In genomic region chr1:161201828-161202712, GRCh38 we compare ENCODE assay signal across 8 cellular contexts. TPM values are rescaled to one million over a fixed set of nuclear protein-coding genes. Genes with fewer than 3 reads are reported as not detected.
DNase-seq lines count a peak whose midpoint lies in the region; ATAC-seq, FAIRE-seq and TF ChIP-seq lines count a peak whose summit lies in the region.

NDUFS2 (plus strand) TSS chr1:161202367; CDS start chr1:161202386, 19 bp downstream.

- intact Hi-C loops in CD4-positive, alpha-beta memory T cell (cut with micrococcal nuclease), result loop anchor here (1.0 to 2.0 kb wide), 4 partner anchors 20 to 105 kb away; partner anchors contain the start of gene PPOX
- intact Hi-C loops in HepG2 (cut with micrococcal nuclease; ENCODE audit: unreplicated experiment), result loop anchor here (2.0 kb wide), 1 partner anchor 23 kb away; no protein-coding TSS in a partner anchor

- peak; percentile 91 to 98 (median 94) for DNase-seq in CD4-positive, alpha-beta memory T cell
- DNase-seq in NCI-H82 (lab: John Stamatoyannopoulos, UW) (peak; percentile 100), dermis microvascular lymphatic vessel endothelial cell (ENCODE audit: low read depth in 2 of 2) (peak; percentile 98 to 99), HepG2 (ENCODE audit: low spot score) (peak; percentile 97)
- peak; percentile 93 to 96 for DNase-seq in activated CD4-positive, alpha-beta T cell treated with anti-CD3 and anti-CD28 coated beads, Interleukin-2, amount 50 U/mL, for 48 hours
- peak; percentile 92 for DNase-seq in stimulated activated CD4-positive, alpha-beta T cell treated with anti-CD3 and anti-CD28 coated beads, Interleukin-4, amount 100 ng/mL, for 1 hour

- H3K9me3 Mint-ChIP-seq in CD4-positive, alpha-beta memory T cell, result no peaks in the 10 kb centered on the region

- peaks cover 22% of the 10 kb centered on the region for H3K79me2 ChIP-seq in HepG2 (ENCODE audit: insufficient read depth, low read length)

- H2AFZ ChIP-seq in HepG2 (ENCODE audit: low read length), result peak within 1 kb of the TSS; percentile 37

- peaks cover 19 to 41% of the 10 kb centered on the region in 2 donors for H3K36me3 Mint-ChIP-seq in CD4-positive, alpha-beta memory T cell

- 0 out of 2 replicates have a peak, but pooled peaks have one; percentile 30 for TF ChIP-seq RAD21 in HepG2 (CRISPR knock-in tag; IDR thresholded peaks at IDR 0.05)

- POLR2A ChIA-PET in CD4-positive, alpha-beta memory T cell (lab: Charles Lee; ENCODE audit: partially characterized antibody), result interaction anchor here (0.6 to 5.9 kb wide), 37 partner anchors 10 to 940 kb away, joined by 3 to 134 read pairs (median 5); partner anchors contain the start of genes ARHGAP30, B4GALT3, CFAP126 and DCAF8
- POLR2A ChIA-PET in HepG2 (lab: Yijun Ruan, JAX), result interaction anchor here (0.8 to 13.8 kb wide), 19 partner anchors 9 to 198 kb away, joined by 3 to 357 read pairs (median 6); partner anchors contain the start of genes APOA2, B4GALT3, CFAP126 and DEDD

- CTCF ChIA-PET in CD4-positive, alpha-beta memory T cell (lab: Charles Lee; ENCODE audit: partially characterized antibody), result interaction anchor here (0.7 to 7.3 kb wide), 20 partner anchors 9 to 192 kb away, joined by 3 to 103 read pairs (median 4); partner anchors contain the start of genes APOA2, PPOX, SDHC and TOMM40L
- CTCF ChIA-PET in HepG2 (lab: Yijun Ruan, JAX; ENCODE audit: low intra/inter-chr PET ratio, low total read pairs), result no interaction called here

- peaks cover 19% of the 10 kb centered on the region for H3K36me3 ChIP-seq in CD4-positive, alpha-beta memory T cell (ENCODE audit: insufficient read depth, low read length)
- peaks cover 7 to 35% of the 10 kb centered on the region in 2 experiments; a peak in 4 of 5 replicates for H3K36me3 ChIP-seq in HepG2 (replicated peaks in 1 of 2; ENCODE audit: control insufficient read depth in 1 of 2, insufficient read depth in 2 of 2, low read length in 2 of 2)

- H3K4me3 Mint-ChIP-seq in CD4-positive, alpha-beta memory T cell, result peak within 1 kb of the TSS; percentile 95 to 98 (median 96)

- no peak; the same call in none of the 2 replicates for TF ChIP-seq CTCF in HepG2 (CRISPR knock-in tag; IDR thresholded peaks at IDR 0.05)

- H3K27ac ChIP-seq in CD4-positive, alpha-beta memory T cell (ENCODE audit: low read depth, low read length), result peak within 1 kb of the TSS; percentile 96
- peak within 1 kb of the TSS; percentile 70 for H3K27ac ChIP-seq in HepG2 (ENCODE audit: extremely low read length, insufficient read depth, low read length)

- FAIRE-seq in HepG2 (lab: Jason Lieb, UNC), result peak; percentile 93

- 32% methylated on average over 35 of the region's 53 CpGs for WGBS in HepG2 (ENCODE audit: low lambda C conversion rate)

- peaks cover 32 to 68% (median 56%) of the 10 kb centered on the region in 4 donors for H3K4me1 Mint-ChIP-seq in CD4-positive, alpha-beta memory T cell

- TF ChIP-seq POLR2A in HepG2 (IDR thresholded peaks at IDR 0.05; ENCODE audit: insufficient read depth in 1 of 2, low read depth in 2 of 2, low read length in 2 of 2), result peak; percentile 80 to 85

- BruUV-seq in HepG2 (replicated peaks; lab: Mats Ljungman, UMichigan), result no TSS peak

- peaks cover 0 to 1% of the 10 kb centered on the region in 2 donors for H3K27me3 Mint-ChIP-seq in CD4-positive, alpha-beta memory T cell

- H3K27me3 ChIP-seq in CD4-positive, alpha-beta memory T cell (ENCODE audit: insufficient read depth, low read length), result no peaks in the 10 kb centered on the region
- no peaks in the 10 kb centered on the region; a peak in 1 of 5 replicates for H3K27me3 ChIP-seq in HepG2 (ENCODE audit: control insufficient read depth in 1 of 2, insufficient read depth in 2 of 2, low read length in 2 of 2)

- H3K9ac ChIP-seq in HepG2 (ENCODE audit: insufficient read depth, low read depth, low read length), result peak within 1 kb of the TSS; percentile 90

- H3K9me3 ChIP-seq in CD4-positive, alpha-beta memory T cell (ENCODE audit: control insufficient read depth in 1 of 2, low read length in 2 of 2), result no peaks in the 10 kb centered on the region
- no peaks in the 10 kb centered on the region for H3K9me3 ChIP-seq in HepG2 (ENCODE audit: low read length)

- ATAC-seq in GM19438 (IDR thresholded peaks at IDR 0.05; ENCODE audit: low read depth, unreplicated experiment) (peak; percentile 97), HG03575 (IDR thresholded peaks at IDR 0.05; ENCODE audit: extremely low read depth, insufficient number of reproducible peaks, low FRiP score, unreplicated experiment) (peak; percentile 57), HepG2 (peak; percentile 86)

- no peaks in the 10 kb centered on the region for H4K20me1 ChIP-seq in HepG2 (ENCODE audit: insufficient read depth, low read length)

- H3K27ac Mint-ChIP-seq in CD4-positive, alpha-beta memory T cell, result peak within 1 kb of the TSS; percentile 94 to 99 (median 99)

- TF ChIP-seq EP300 in HepG2 (IDR thresholded peaks at IDR 0.05; ENCODE audit: low read depth in 2 of 2, low read length in 2 of 2) (no peak), HepG2 (CRISPR knock-in tag; IDR thresholded peaks at IDR 0.05; ENCODE audit: borderline replicate concordance) (no peak)

- peaks cover 66% of the 10 kb centered on the region for H3K4me1 ChIP-seq in CD4-positive, alpha-beta memory T cell (ENCODE audit: insufficient read depth, low read length)
- peaks cover 78% of the 10 kb centered on the region for H3K4me1 ChIP-seq in HepG2 (ENCODE audit: insufficient read depth, low read length)

- peak within 1 kb of the TSS; percentile 85 to 98 for H3K4me3 ChIP-seq in CD4-positive, alpha-beta memory T cell (ENCODE audit: low read length in 2 of 2)
- peak within 1 kb of the TSS; percentile 73 to 85 (median 80) for H3K4me3 ChIP-seq in HepG2 (replicated peaks in 1 of 3; ENCODE audit: insufficient read depth in 1 of 3, low read depth in 2 of 3, low read length in 3 of 3)

- H3K4me2 ChIP-seq in HepG2 (ENCODE audit: low read depth, low read length), result peak within 1 kb of the TSS; percentile 98

- in situ Hi-C loops in HepG2 (cut with HindIII; ENCODE audit: extremely low pct_ligation_motif_present, low pct_unique_long_range_greater_than_20kb), result no loop called here

TF ChIP-seq in HepG2, 621 proteins besides CTCF, POLR2A, EP300 and RAD21 (continues in another document):
- TF ChIP-seq USF2 (IDR thresholded peaks at IDR 0.05; ENCODE audit: low read depth, low read length), result no peak
- TF ChIP-seq USF2 (CRISPR knock-in tag; IDR thresholded peaks at IDR 0.05; ENCODE audit: borderline replicate concordance), result no peak
- no peak for TF ChIP-seq ARID3A (IDR thresholded peaks at IDR 0.05; ENCODE audit: low read depth, low read length)

RNA-seq across cellular contexts. Expression of gene NDUFS2, which starts in this region (rescaled TPM):
- 100 to 1,000 TPM in 1 of 2 experiments, 10 to 100 TPM in 1; 89.9 to 100 TPM for total RNA-seq in CD4-positive, alpha-beta memory T cell
- 100 to 1,000 TPM in 1 of 2 donors, 10 to 100 TPM in 1; 90.1 to 112 TPM for polyA plus RNA-seq in CD4-positive, alpha-beta memory T cell
- total RNA-seq in dermis microvascular lymphatic vessel endothelial cell (196 and 206 TPM in 2 replicates), HepG2 (2016; rRNA removed; fragmentation: Illumina TruSeq; extraction: Trizol) (118 and 129 TPM in 2 replicates)
- 18.0 and 20.7 TPM in 2 replicates for total RNA-seq in HepG2 (2016; cell fraction: cytosol; rRNA removed; fragmentation: Illumina TruSeq; extraction: Trizol; ENCODE audit: low read depth)
- total RNA-seq in HepG2 (2016; cell fraction: insoluble cytoplasmic fraction; rRNA removed; fragmentation: Illumina TruSeq; extraction: Trizol), result 121 and 133 TPM in 2 replicates
- 28.4 and 30.2 TPM in 2 replicates for total RNA-seq in HepG2 (2016; cell fraction: membrane; rRNA removed; fragmentation: Illumina TruSeq; extraction: Trizol)
- total RNA-seq in HepG2 (2016; cell fraction: nucleus; rRNA removed; fragmentation: Illumina TruSeq; extraction: Trizol), result 63.0 and 65.1 TPM in 2 replicates
- 70.1 and 89.9 TPM in 2 replicates for polyA plus RNA-seq in HepG2 (2011; rRNA removed)
- polyA plus RNA-seq in HepG2 (2011; cell fraction: cytosol; rRNA removed), result 52.3 and 72.4 TPM in 2 replicates
- 87.4 and 104 TPM in 2 replicates for polyA plus RNA-seq in HepG2 (2011; cell fraction: nucleus; rRNA removed)
- polyA plus RNA-seq in HepG2 (2012), result 117 and 118 TPM in 2 replicates
- polyA plus RNA-seq in HepG2 (2016; cell fraction: cytosol; fragmentation: Illumina TruSeq; extraction: Trizol; ENCODE audit: low read depth), result 14.3 and 16.0 TPM in 2 replicates
- polyA plus RNA-seq in HepG2 (2016; cell fraction: insoluble cytoplasmic fraction; fragmentation: Illumina TruSeq; extraction: Trizol; ENCODE audit: low read depth), result 134 and 145 TPM in 2 replicates
- 18.1 and 20.3 TPM in 2 replicates for polyA plus RNA-seq in HepG2 (2016; cell fraction: membrane; fragmentation: Illumina TruSeq; extraction: Trizol; ENCODE audit: low read depth)
- polyA plus RNA-seq in HepG2 (2016; cell fraction: nucleus; fragmentation: Illumina TruSeq; extraction: Trizol; ENCODE audit: insufficient read depth, low read depth), result 89.9 and 92.0 TPM in 2 replicates
- 158 and 259 TPM in 2 replicates for polyA minus RNA-seq in HepG2 (2011; rRNA and poly(A)+ RNA removed; ENCODE audit: low replicate concordance)
- polyA minus RNA-seq in HepG2 (2011; cell fraction: cytosol; rRNA and poly(A)+ RNA removed), result 53.5 and 76.1 TPM in 2 replicates
- 67.2 and 85.7 TPM in 2 replicates for polyA minus RNA-seq in HepG2 (2011; cell fraction: nucleus; rRNA and poly(A)+ RNA removed)

Comparison
In these comparisons a context has a peak if more than half of its experiments do, and no peak if none do; other contexts are left out.
1. Peak in every context shown above with its lines: DNase-seq, ATAC-seq, H3K4me3 ChIP-seq and H3K27ac ChIP-seq.